Comparison of ENCODE assay signal across 23 cellular contexts in genomic region chr18:59665057-59666007, GRCh38. TPM values are rescaled to one million over a fixed set of nuclear protein-coding genes. Genes with fewer than 3 reads are reported as not detected.
DNase-seq lines count a peak whose midpoint lies in the region; ATAC-seq and TF ChIP-seq lines count a peak whose summit lies in the region.
"Had no signal": no experiment of that assay in that cellular context is flagged by ENCODE, and none has a peak within 500 bp of the region (broad histone marks: within the 10 kb centered on the region; RNA-seq: fewer than 3 reads in every experiment).

No MANE protein-coding gene starts in this region.

- H3K9me3 Mint-ChIP-seq in mesothelial cell of epicardium, result no peaks in the 10 kb centered on the region
- H3K9me3 Mint-ChIP-seq in CD8-positive, alpha-beta memory T cell, result peaks cover 0 to 4% (median 0%) of the 10 kb centered on the region in 5 donors
- H3K9me3 Mint-ChIP-seq in activated T-cell treated with anti-CD3 and anti-CD28 coated beads, Interleukin-2, amount 50 U/mL, for 4 hours, result no peaks in the 10 kb centered on the region

- H3K27me3 ChIP-seq in left ventricle myocardium inferior (ENCODE audit: low read depth), result peaks cover 5% of the 10 kb centered on the region
- H3K27me3 ChIP-seq in CD8-positive, alpha-beta memory T cell (ENCODE audit: insufficient read depth, low read length, poor library complexity, severe bottlenecking), result no peaks in the 10 kb centered on the region
- H3K27me3 ChIP-seq: body of pancreas, pancreas had no signal

- intact Hi-C loops in left ventricle myocardium inferior (cut with micrococcal nuclease), result no loop called here
- intact Hi-C loops in Right ventricle myocardium inferior (cut with DNase I), result no loop called here

- in situ Hi-C loops in astrocyte of the spinal cord (cut with HindIII; ENCODE audit: low sequenced_read_pairs), result no loop called here

- peaks cover 15% of the 10 kb centered on the region for H3K4me1 Mint-ChIP-seq in mesothelial cell of epicardium
- H3K4me1 Mint-ChIP-seq in CD8-positive, alpha-beta memory T cell, result no peaks in the 10 kb centered on the region
- no peaks in the 10 kb centered on the region for H3K4me1 Mint-ChIP-seq in activated T-cell treated with anti-CD3 and anti-CD28 coated beads, Interleukin-2, amount 50 U/mL, for 4 hours (ENCODE audit: low read depth)

- no peaks in the 10 kb centered on the region for H3K4me1 ChIP-seq in left ventricle myocardium inferior
- no peaks in the 10 kb centered on the region for H3K4me1 ChIP-seq in CD8-positive, alpha-beta memory T cell (ENCODE audit: insufficient read depth, low read length)
- H3K4me1 ChIP-seq: body of pancreas, HAP-1, pancreas, spleen had no signal

- POLR2A ChIA-PET in CD8-positive, alpha-beta memory T cell (lab: Charles Lee), result no interaction called here

- ATAC-seq in Right ventricle myocardium inferior, result no peak
- ATAC-seq in activated T-cell treated with anti-CD3 and anti-CD28 coated beads, Interleukin-2, amount 50 U/mL, for 4 hours, result no peak
- ATAC-seq: body of pancreas had no signal

- no peak overlapping the region for H3K27ac ChIP-seq in left ventricle myocardium inferior (replicated peaks)
- no peak overlapping the region for H3K27ac ChIP-seq in CD8-positive, alpha-beta memory T cell (ENCODE audit: low read depth, low read length)
- H3K27ac ChIP-seq: body of pancreas, hepatocyte, pancreas, spleen had no signal

- DNase-seq in left ventricle myocardium inferior (no peak), Right ventricle myocardium inferior (ENCODE audit: missing footprints) (no peak), astrocyte of the spinal cord (ENCODE audit: low read depth, low spot score) (peak; percentile 54), mesothelial cell of epicardium (ENCODE audit: low spot score in 2 of 2, unreplicated experiment in 2 of 2) (no peak), NCI-H146 (lab: John Stamatoyannopoulos, UW) (no peak), T1000 (lab: John Stamatoyannopoulos, UW) (no peak)
- DNase-seq in CD8-positive, alpha-beta memory T cell, result no peak
- DNase-seq in activated T-cell treated with anti-CD3 and anti-CD28 coated beads, Interleukin-2, amount 50 U/mL, for 4 hours, result no peak
- DNase-seq: activated CD4-positive, alpha-beta T cell treated with anti-CD3 and anti-CD28 coated beads for 48 hours; activated CD8-positive, alpha-beta memory T cell treated with anti-CD3 and anti-CD28 coated beads, Interleukin-2, amount 50 U/mL, for 48 hours; activated naive CD4-positive, alpha-beta T cell treated with Interleukin-2 at 50 U/mL for 16 hours; body of pancreas; MM.1S; NCI-H187 treated with DMSO at 0.1 percent for 48 hours; OCI-M1; pancreas; SK-N-SH; spleen; stimulated activated naive CD4-positive, alpha-beta T cell; trophoblast cell had no signal

- TF ChIP-seq CTCF in left ventricle myocardium inferior (IDR thresholded peaks at IDR 0.05; ENCODE audit: borderline replicate concordance) (no peak), astrocyte of the spinal cord (IDR thresholded peaks at IDR 0.05; ENCODE audit: low read depth, low read length) (no peak), mesothelial cell of epicardium (IDR thresholded peaks at IDR 0.05; ENCODE audit: unreplicated experiment) (no peak)

- peaks cover 21% of the 10 kb centered on the region for H3K27me3 Mint-ChIP-seq in mesothelial cell of epicardium (ENCODE audit: low read depth)
- peaks cover 2 to 7% of the 10 kb centered on the region in 2 donors for H3K27me3 Mint-ChIP-seq in CD8-positive, alpha-beta memory T cell
- peaks cover 4% of the 10 kb centered on the region for H3K27me3 Mint-ChIP-seq in activated T-cell treated with anti-CD3 and anti-CD28 coated beads, Interleukin-2, amount 50 U/mL, for 4 hours (ENCODE audit: low read depth)

- no peaks in the 10 kb centered on the region for H3K36me3 ChIP-seq in left ventricle myocardium inferior
- no peaks in the 10 kb centered on the region for H3K36me3 ChIP-seq in CD8-positive, alpha-beta memory T cell (ENCODE audit: insufficient read depth, low read length)
- H3K36me3 ChIP-seq: HAP-1, pancreas, spleen had no signal

- H3K9me3 ChIP-seq in left ventricle myocardium inferior (replicated peaks), result no peaks in the 10 kb centered on the region
- no peaks in the 10 kb centered on the region for H3K9me3 ChIP-seq in CD8-positive, alpha-beta memory T cell (ENCODE audit: low read length)
- H3K9me3 ChIP-seq: body of pancreas, HAP-1, pancreas, SK-N-SH, spleen had no signal

- no peak overlapping the region for H3K4me3 Mint-ChIP-seq in mesothelial cell of epicardium
- no peak overlapping the region for H3K4me3 Mint-ChIP-seq in CD8-positive, alpha-beta memory T cell
- no peak overlapping the region for H3K4me3 Mint-ChIP-seq in activated T-cell treated with anti-CD3 and anti-CD28 coated beads, Interleukin-2, amount 50 U/mL, for 4 hours

- peak overlapping the region; percentile 2 for H3K27ac Mint-ChIP-seq in mesothelial cell of epicardium
- H3K27ac Mint-ChIP-seq in CD8-positive, alpha-beta memory T cell, result no peak overlapping the region

- CTCF ChIA-PET in CD8-positive, alpha-beta memory T cell (lab: Charles Lee), result no interaction called here

- H3K36me3 Mint-ChIP-seq in mesothelial cell of epicardium, result no peaks in the 10 kb centered on the region
- no peaks in the 10 kb centered on the region for H3K36me3 Mint-ChIP-seq in CD8-positive, alpha-beta memory T cell
- H3K36me3 Mint-ChIP-seq in activated T-cell treated with anti-CD3 and anti-CD28 coated beads, Interleukin-2, amount 50 U/mL, for 4 hours (ENCODE audit: insufficient read depth), result no peaks in the 10 kb centered on the region

- peak overlapping the region; percentile 11 for H3K4me3 ChIP-seq in left ventricle myocardium inferior
- H3K4me3 ChIP-seq in astrocyte of the spinal cord (ENCODE audit: low read depth, low read length), result no peak overlapping the region
- H3K4me3 ChIP-seq in CD8-positive, alpha-beta memory T cell (ENCODE audit: low read length), result no peak overlapping the region
- H3K4me3 ChIP-seq: body of pancreas, HAP-1, hepatocyte, pancreas, spleen had no signal

RNA-seq across cellular contexts. Expression of gene CCBE1, which starts 31.9 kb away (rescaled TPM):
- 3.2 TPM for total RNA-seq in left ventricle myocardium inferior
- 3.6 TPM for total RNA-seq in Right ventricle myocardium inferior
- total RNA-seq in mesothelial cell of epicardium, result 68.0 to 80.6 TPM (median 71.1 TPM) in 3 replicates
- total RNA-seq in CD8-positive, alpha-beta memory T cell, result not detected
- not detected for polyA plus RNA-seq in CD8-positive, alpha-beta memory T cell
- total RNA-seq in activated T-cell treated with anti-CD3 and anti-CD28 coated beads, Interleukin-2, amount 50 U/mL, for 4 hours, result under 1 TPM in 1 of 3 donors, not detected in 2; 0.18 TPM
- total RNA-seq: NCI-H460 had no signal

Comparison
In these comparisons a context has a peak if more than half of its experiments do, and no peak if none do; other contexts are left out.
1. RNA of gene CCBE1, which starts 31.9 kb away (total RNA-seq): 68.0 to 80.6 TPM in mesothelial cell of epicardium; 3.6 TPM in Right ventricle myocardium inferior (single experiment), 3.2 TPM in left ventricle myocardium inferior (single experiment), not detected in CD8-positive, alpha-beta memory T cell and 0.18 TPM in activated T-cell treated with anti-CD3 and anti-CD28 coated beads, Interleukin-2, amount 50 U/mL, for 4 hours; every median in the first group is over 10 times any median in the second.